24 cellular contexts compared by ENCODE assay signal in the genomic region with DNA sequence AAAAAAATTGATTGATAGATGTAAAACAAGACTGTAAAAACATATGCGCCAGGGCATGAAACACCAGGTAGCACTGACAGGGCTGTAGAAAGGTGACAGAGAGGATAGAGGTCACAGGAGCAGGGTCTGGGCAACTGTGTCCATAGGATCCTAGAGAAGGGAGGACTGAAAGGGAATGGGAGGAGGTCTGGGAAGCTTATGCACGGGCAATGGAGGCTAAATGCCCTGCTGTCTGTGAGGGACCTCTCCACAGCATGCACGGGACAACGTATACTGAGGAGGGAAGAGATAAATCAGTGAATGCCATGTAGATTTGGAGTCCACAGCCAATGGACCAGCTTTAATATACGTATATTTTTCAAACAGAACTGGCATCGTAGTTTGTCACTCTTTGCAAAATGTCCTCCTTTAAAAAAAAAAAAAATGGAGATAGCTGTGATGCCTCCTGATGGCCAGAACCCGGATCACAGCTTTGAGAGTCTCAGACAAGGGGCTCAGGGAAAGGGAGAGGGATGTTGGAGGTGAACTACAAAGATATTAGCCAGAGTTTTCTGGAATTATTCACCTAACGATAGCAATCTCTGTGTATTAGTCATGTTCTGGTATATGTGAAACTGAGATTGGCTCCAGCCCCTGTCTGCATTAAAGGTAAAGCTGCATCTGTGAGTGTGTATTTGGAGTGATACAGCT. TPM values are rescaled to one million over a fixed set of nuclear protein-coding genes. Genes with fewer than 3 reads are reported as not detected.
DNase-seq lines count a peak whose midpoint lies in the region; ATAC-seq and TF ChIP-seq lines count a peak whose summit lies in the region.
"Had no signal": no experiment of that assay in that cellular context is flagged by ENCODE, and none has a peak within 500 bp of the region (broad histone marks: within the 10 kb centered on the region; RNA-seq: fewer than 3 reads in every experiment).

No MANE protein-coding gene starts in this region.

- TF ChIP-seq CTCF in BJ (IDR thresholded peaks at IDR 0.05; ENCODE audit: insufficient read depth, low read depth, low read length) (peak; percentile 8; the same call in 1 of the 2 replicates), HFF-Myc (IDR thresholded peaks at IDR 0.05; ENCODE audit: low read depth, low read length, missing control alignments) (no peak), SK-N-SH (IDR thresholded peaks at IDR 0.05) (peak; percentile 25; the same call in 1 of the 2 replicates), foreskin fibroblast (IDR thresholded peaks at IDR 0.05; ENCODE audit: low read depth, low read length) (no peak), nephron progenitor cell (IDR thresholded peaks at IDR 0.05) (no peak)

- peak; percentile 24; the same call in 1 of the 2 replicates for TF ChIP-seq RAD21 in SK-N-SH (IDR thresholded peaks at IDR 0.05; ENCODE audit: low read length)

- POLR2A ChIA-PET in BJ (lab: Charles Lee) (no interaction called here), SK-N-SH (lab: Yijun Ruan, JAX) (no interaction called here)

- no peaks in the 10 kb centered on the region for H3K79me2 ChIP-seq in SK-N-SH (ENCODE audit: insufficient read depth)

- H3K27ac ChIP-seq in SK-N-SH (ENCODE audit: low read depth in 2 of 2, low read length in 1 of 2): peak overlapping the region; percentile 50 to 95; a peak in 3 of 4 replicates
- H3K27ac ChIP-seq: coronary artery, stomach had no signal

- H3K27me3 Mint-ChIP-seq in nephron progenitor cell (ENCODE audit: low read depth, poor library complexity): peaks cover 7% of the 10 kb centered on the region
- H3K27me3 Mint-ChIP-seq: CD4-positive, alpha-beta T cell; T-helper 17 cell had no signal

- WGBS in SK-N-SH (ENCODE audit: low lambda C conversion rate): 16% methylated on average over 8 of the region's 8 CpGs

- H3K36me3 ChIP-seq in BJ (ENCODE audit: control insufficient read depth, insufficient read depth, low read length) (no peaks in the 10 kb centered on the region), SK-N-SH (replicated peaks in 1 of 2; ENCODE audit: control insufficient read depth in 1 of 2, insufficient read depth in 2 of 2, low read length in 1 of 2) (no peaks in the 10 kb centered on the region)
- H3K36me3 ChIP-seq: stomach had no signal

- peaks cover 3% of the 10 kb centered on the region for H3F3A ChIP-seq in SK-N-SH (replicated peaks; ENCODE audit: insufficient read depth)

- no peak overlapping the region for H3K27ac Mint-ChIP-seq in nephron progenitor cell
- H3K27ac Mint-ChIP-seq: CD4-positive, alpha-beta T cell; natural killer cell treated with Interleukin-12 subunit alpha and Interleukin-12 subunit beta and Interleukin-15 and Interleukin-18, amount 100 ng/mL, for 72 hours; T-helper 17 cell had no signal

- H3K4me3 ChIP-seq in BJ (ENCODE audit: low read depth, low read length): no peak overlapping the region
- no peak overlapping the region for H3K4me3 ChIP-seq in HFF-Myc (replicated peaks; ENCODE audit: low read depth, low read length)
- no peak overlapping the region for H3K4me3 ChIP-seq in SK-N-SH (ENCODE audit: low read depth in 2 of 2, low read length in 1 of 2)
- no peak overlapping the region for H3K4me3 ChIP-seq in foreskin fibroblast (ENCODE audit: low read depth in 1 of 2, low read length in 2 of 2)
- H3K4me3 ChIP-seq: coronary artery, stomach had no signal

- no peak overlapping the region for H3K9ac ChIP-seq in SK-N-SH

- no peaks in the 10 kb centered on the region for H3K9me2 ChIP-seq in SK-N-SH

- H3K36me3 Mint-ChIP-seq in nephron progenitor cell (ENCODE audit: low read depth): peaks cover 6% of the 10 kb centered on the region
- H3K36me3 Mint-ChIP-seq: natural killer cell treated with Interleukin-12 subunit alpha and Interleukin-12 subunit beta and Interleukin-15 and Interleukin-18, amount 100 ng/mL, for 72 hours had no signal

- peak in 1 of 2 experiments; percentile 53; a peak in 3 of 4 replicates for TF ChIP-seq EP300 in SK-N-SH (IDR thresholded peaks at IDR 0.05; ENCODE audit: borderline replicate concordance in 1 of 2, low read depth in 1 of 2, low read length in 1 of 2)

- H3K27me3 ChIP-seq in BJ (ENCODE audit: control insufficient read depth, insufficient read depth, low read length): no peaks in the 10 kb centered on the region
- no peaks in the 10 kb centered on the region; the same call in 1 of the 2 replicates for H3K27me3 ChIP-seq in SK-N-SH (ENCODE audit: insufficient read depth)
- H3K27me3 ChIP-seq: stomach had no signal

- H4K20me1 ChIP-seq in SK-N-SH (ENCODE audit: insufficient read depth): no peaks in the 10 kb centered on the region

- H2AFZ ChIP-seq in SK-N-SH (ENCODE audit: low read depth): peak overlapping the region; percentile 30; the same call in 1 of the 2 replicates

- peaks cover 5% of the 10 kb centered on the region for H3K4me1 Mint-ChIP-seq in nephron progenitor cell
- H3K4me1 Mint-ChIP-seq: T-helper 17 cell had no signal

- peak overlapping the region; percentile 54 for H3K4me2 ChIP-seq in SK-N-SH

- no peak overlapping the region for H3K4me3 Mint-ChIP-seq in nephron progenitor cell
- H3K4me3 Mint-ChIP-seq: CD4-positive, alpha-beta T cell; natural killer cell treated with Interleukin-12 subunit alpha and Interleukin-12 subunit beta and Interleukin-15 and Interleukin-18, amount 100 ng/mL, for 72 hours; T-helper 17 cell had no signal

- ATAC-seq in HG03039 (IDR thresholded peaks at IDR 0.05; ENCODE audit: unreplicated experiment): no peak
- ATAC-seq: activated CD4-positive, CD25-positive, alpha-beta regulatory T cell treated with anti-CD3 and anti-CD28 coated beads, Interleukin-2, amount 50 U/mL, for 24 hours; natural killer cell treated with Interleukin-12 subunit alpha and Interleukin-12 subunit beta and Interleukin-15 and Interleukin-18, amount 100 ng/mL, for 72 hours; T-helper 17 cell had no signal

- H3K4me1 ChIP-seq in SK-N-SH (ENCODE audit: control insufficient read depth in 1 of 2, insufficient read depth in 2 of 2, low read depth in 1 of 2, low read length in 1 of 2): peaks cover 0 to 16% of the 10 kb centered on the region in 2 experiments; a peak in 2 of 4 replicates
- H3K4me1 ChIP-seq: stomach had no signal

- H3K9me3 Mint-ChIP-seq in nephron progenitor cell: no peaks in the 10 kb centered on the region
- H3K9me3 Mint-ChIP-seq: CD4-positive, alpha-beta T cell; natural killer cell treated with Interleukin-12 subunit alpha and Interleukin-12 subunit beta and Interleukin-15 and Interleukin-18, amount 100 ng/mL, for 72 hours had no signal

- no peaks in the 10 kb centered on the region for H3K9me3 ChIP-seq in SK-N-SH
- H3K9me3 ChIP-seq: stomach had no signal

- DNase-seq in BJ (ENCODE audit: low read depth) (no peak), HFF-Myc (ENCODE audit: extremely low read depth, low read depth) (peak; percentile 27), SK-N-SH (peak; percentile 57), foreskin fibroblast (peak; percentile 31 to 63), nephron progenitor cell (no peak), DMS153 treated with DMSO at 0.1 percent for 48 hours (lab: John Stamatoyannopoulos, UW; ENCODE audit: unreplicated experiment) (no peak)
- no peak for DNase-seq in stimulated activated CD4-positive, alpha-beta T cell treated with anti-CD3 and anti-CD28 coated beads, Interleukin-4, amount 100 ng/mL, for 24 hours
- DNase-seq: ACHN; activated gamma-delta T cell; anterior cingulate cortex; CD4-positive, alpha-beta T cell; HCEC 1CT; KG1; mesenchymal stem cell; NCI-H1105; NCI-H2171 treated with DMSO at 0.1 percent for 48 hours; NK-92 treated with Interleukin-12 subunit alpha and Interleukin-12 subunit beta, amount 100 ng/mL, for 24 hours; Right ventricle myocardium superior; stomach; T-helper 17 cell had no signal

- CTCF ChIA-PET in BJ (lab: Yijun Ruan, JAX) (interaction anchor here (1.6 to 2.0 kb wide), 3 partner anchors 13 to 25 kb away, joined by 4 to 8 read pairs (median 6); no protein-coding TSS in a partner anchor), SK-N-SH (lab: Yijun Ruan, JAX) (interaction anchor here (0.6 to 1.9 kb wide), 3 partner anchors 13 to 1547 kb away, joined by 3 to 10 read pairs (median 7); no protein-coding TSS in a partner anchor)

TF ChIP-seq in SK-N-SH, 30 proteins besides CTCF, POLR2A, EP300 and RAD21 (continues in another document):
- TF ChIP-seq TCF12 (IDR thresholded peaks at IDR 0.05): peak; percentile 76
- no peak for TF ChIP-seq TAF1 (IDR thresholded peaks at IDR 0.05; ENCODE audit: borderline replicate concordance, low read depth, low read length)
- TF ChIP-seq, protein P1, sequence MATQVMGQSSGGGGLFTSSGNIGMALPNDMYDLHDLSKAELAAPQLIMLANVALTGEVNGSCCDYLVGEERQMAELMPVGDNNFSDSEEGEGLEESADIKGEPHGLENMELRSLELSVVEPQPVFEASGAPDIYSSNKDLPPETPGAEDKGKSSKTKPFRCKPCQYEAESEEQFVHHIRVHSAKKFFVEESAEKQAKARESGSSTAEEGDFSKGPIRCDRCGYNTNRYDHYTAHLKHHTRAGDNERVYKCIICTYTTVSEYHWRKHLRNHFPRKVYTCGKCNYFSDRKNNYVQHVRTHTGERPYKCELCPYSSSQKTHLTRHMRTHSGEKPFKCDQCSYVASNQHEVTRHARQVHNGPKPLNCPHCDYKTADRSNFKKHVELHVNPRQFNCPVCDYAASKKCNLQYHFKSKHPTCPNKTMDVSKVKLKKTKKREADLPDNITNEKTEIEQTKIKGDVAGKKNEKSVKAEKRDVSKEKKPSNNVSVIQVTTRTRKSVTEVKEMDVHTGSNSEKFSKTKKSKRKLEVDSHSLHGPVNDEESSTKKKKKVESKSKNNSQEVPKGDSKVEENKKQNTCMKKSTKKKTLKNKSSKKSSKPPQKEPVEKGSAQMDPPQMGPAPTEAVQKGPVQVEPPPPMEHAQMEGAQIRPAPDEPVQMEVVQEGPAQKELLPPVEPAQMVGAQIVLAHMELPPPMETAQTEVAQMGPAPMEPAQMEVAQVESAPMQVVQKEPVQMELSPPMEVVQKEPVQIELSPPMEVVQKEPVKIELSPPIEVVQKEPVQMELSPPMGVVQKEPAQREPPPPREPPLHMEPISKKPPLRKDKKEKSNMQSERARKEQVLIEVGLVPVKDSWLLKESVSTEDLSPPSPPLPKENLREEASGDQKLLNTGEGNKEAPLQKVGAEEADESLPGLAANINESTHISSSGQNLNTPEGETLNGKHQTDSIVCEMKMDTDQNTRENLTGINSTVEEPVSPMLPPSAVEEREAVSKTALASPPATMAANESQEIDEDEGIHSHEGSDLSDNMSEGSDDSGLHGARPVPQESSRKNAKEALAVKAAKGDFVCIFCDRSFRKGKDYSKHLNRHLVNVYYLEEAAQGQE (IDR thresholded peaks at IDR 0.05; ENCODE audit: low read depth, low read length): no peak
- no peak for TF ChIP-seq SMC3 (IDR thresholded peaks at IDR 0.05; ENCODE audit: low read depth, low read length)
- TF ChIP-seq NRF1 (IDR thresholded peaks at IDR 0.05; ENCODE audit: low read depth, low read length): no peak

RNA-seq across cellular contexts. Expression of a gene that starts 16.0 kb away (rescaled TPM):
- 0.48 and 0.56 TPM in 2 replicates for polyA plus RNA-seq in BJ (2011; rRNA removed)
- polyA minus RNA-seq in BJ (2011; rRNA and poly(A)+ RNA removed): 0.31 and 0.38 TPM in 2 replicates
- polyA plus RNA-seq in SK-N-SH (2012; rRNA removed): 0.30 and 0.58 TPM in 2 replicates
- 0.15 and 0.20 TPM in 2 replicates for polyA plus RNA-seq in SK-N-SH (2012; cell fraction: cytosol; rRNA removed)
- 2.5 and 2.8 TPM in 2 replicates for polyA plus RNA-seq in SK-N-SH (2012; cell fraction: nucleus; rRNA removed)

Comparison
In these comparisons a context has a peak if more than half of its experiments do, and no peak if none do; other contexts are left out.
1. DNase-seq: peak in HFF-Myc (single experiment), SK-N-SH (single experiment) and foreskin fibroblast (2 of 2); none in BJ (single experiment), nephron progenitor cell (single experiment), stimulated activated CD4-positive, alpha-beta T cell treated with anti-CD3 and anti-CD28 coated beads, Interleukin-4, amount 100 ng/mL, for 24 hours (single experiment) and DMS153 treated with DMSO at 0.1 percent for 48 hours (single experiment).
2. CTCF ChIP-seq: peak in BJ (single experiment) and SK-N-SH (single experiment); none in HFF-Myc (single experiment), foreskin fibroblast (single experiment) and nephron progenitor cell (single experiment).